ENCODE assay signal across 8 cellular contexts in the genomic region with DNA sequence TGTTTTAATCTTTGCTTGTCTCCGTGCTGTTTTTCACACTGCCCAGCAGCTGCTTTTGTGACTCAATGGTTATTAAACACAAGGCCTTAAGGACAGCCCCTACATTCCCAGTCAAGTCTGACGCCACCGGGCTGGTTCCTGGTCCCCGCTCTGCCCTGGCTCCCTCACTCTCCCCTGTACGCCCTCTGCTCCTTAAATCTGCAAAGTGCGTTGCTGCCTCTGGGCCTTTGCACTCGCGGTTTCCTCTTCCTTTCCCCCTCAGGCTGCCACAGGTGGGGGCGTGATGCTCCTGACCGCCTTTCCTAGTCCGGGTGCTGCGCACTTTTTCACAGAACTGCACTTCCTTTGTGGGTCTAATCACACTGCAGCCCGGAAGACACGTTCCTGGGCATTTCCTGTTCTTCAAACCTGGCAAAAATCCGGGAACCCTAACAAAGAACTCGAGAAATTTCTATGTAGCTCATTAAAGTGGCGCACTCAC. TPM values are rescaled to one million over a fixed set of nuclear protein-coding genes. Genes with fewer than 3 reads are reported as not detected.
A peak's percentile ranks its signal among the peaks of the same experiment; 100 is the strongest.
DNase-seq lines count a peak whose midpoint lies in the region; ATAC-seq lines count a peak whose summit lies in the region.

No MANE protein-coding gene starts in this region.

- H3K9me3 ChIP-seq in SK-N-MC (ENCODE audit: low read depth, low read length), result no peaks in the 10 kb centered on the region

- H3K27me3 Mint-ChIP-seq in immature natural killer cell (ENCODE audit: low read depth in 3 of 3), result peaks cover 0 to 4% (median 0%) of the 10 kb centered on the region in 3 donors

- peaks cover 15 to 32% (median 16%) of the 10 kb centered on the region in 3 donors for H3K36me3 Mint-ChIP-seq in immature natural killer cell

- H3K4me1 Mint-ChIP-seq in immature natural killer cell, result peaks cover 31 to 37% of the 10 kb centered on the region in 2 donors

- ATAC-seq in stimulated activated naive CD8-positive, alpha-beta T cell treated with anti-CD3 and anti-CD28 coated beads, Interleukin-15, Interleukin-2, amounts not matched to agents 100 U/mL and 50 U/mL, for 24 hours, result peak; percentile 22
- ATAC-seq in HG03039 (IDR thresholded peaks at IDR 0.05; ENCODE audit: unreplicated experiment), result no peak

- peak overlapping the region; percentile 78 to 91 (median 90) for H3K27ac Mint-ChIP-seq in immature natural killer cell

- H3K4me3 Mint-ChIP-seq in immature natural killer cell, result peak overlapping the region; percentile 29 to 71 (median 67)

- peak overlapping the region; percentile 87 for H3K27ac ChIP-seq in SK-N-MC

- no peak overlapping the region for H3K4me3 ChIP-seq in SK-N-MC

- peak; percentile 73 for DNase-seq in SK-N-MC (ENCODE audit: low read depth, low spot score)
- peak; percentile 20 for DNase-seq in activated naive CD4-positive, alpha-beta T cell treated with anti-CD3 and anti-CD28 coated beads, Interleukin-2, amount 50 U/mL, for 16 hours
- DNase-seq in immature natural killer cell, result peak in 2 of 3 donors; percentile 28 to 33
- DNase-seq in stimulated activated naive CD8-positive, alpha-beta T cell treated with anti-CD3 and anti-CD28 coated beads, Interleukin-15, Interleukin-2, amounts not matched to agents 100 U/mL and 50 U/mL, for 24 hours, result peak; percentile 65
- DNase-seq in NAMALWA (ENCODE audit: low spot score), result no peak
- no peak for DNase-seq in OCI-M1 (lab: John Stamatoyannopoulos, UW)
- DNase-seq in NCI-H146 treated with DMSO at 0.1 percent for 48 hours (lab: John Stamatoyannopoulos, UW; ENCODE audit: unreplicated experiment), result no peak

- no peak overlapping the region for H3K9ac ChIP-seq in SK-N-MC (ENCODE audit: insufficient read length)

- H3K36me3 ChIP-seq in SK-N-MC (ENCODE audit: insufficient read depth, low read length), result peaks cover 43% of the 10 kb centered on the region

- H3K9me3 Mint-ChIP-seq in immature natural killer cell, result no peaks in the 10 kb centered on the region

RNA-seq across cellular contexts. Expression of gene NOSIP, which starts 25.6 kb away (rescaled TPM):
- 100 to 1,000 TPM; 196 to 251 (median 239) TPM for polyA plus RNA-seq in immature natural killer cell

RNA-seq across cellular contexts. Expression of gene PRRG2, which starts 26.4 kb away (rescaled TPM):
- polyA plus RNA-seq in immature natural killer cell, result under 1 TPM in 1 of 3 donors, not detected in 2; 0.78 TPM

RNA-seq across cellular contexts. Expression of gene RCN3, which starts 26.9 kb away (rescaled TPM):
- 1 to 10 TPM in 2 of 3 donors, under 1 TPM in 1; 0.86 to 1.7 (median 1.0) TPM for polyA plus RNA-seq in immature natural killer cell

RNA-seq across cellular contexts. Expression of gene PRR12, which starts 36.2 kb away (rescaled TPM):
- 1 to 10 TPM in 2 of 3 donors, under 1 TPM in 1; 0.21 to 4.0 (median 2.0) TPM for polyA plus RNA-seq in immature natural killer cell

RNA-seq across cellular contexts. Expression of gene FCGRT, which starts 42.3 kb away (rescaled TPM):
- polyA plus RNA-seq in immature natural killer cell, result 10 to 100 TPM; 13.8 to 35.9 (median 34.9) TPM

Comparison
In these comparisons a context has a peak if more than half of its experiments do, and no peak if none do; other contexts are left out.
1. DNase-seq: peak in SK-N-MC (single experiment), activated naive CD4-positive, alpha-beta T cell treated with anti-CD3 and anti-CD28 coated beads, Interleukin-2, amount 50 U/mL, for 16 hours (single experiment), immature natural killer cell (2 of 3) and stimulated activated naive CD8-positive, alpha-beta T cell treated with anti-CD3 and anti-CD28 coated beads, Interleukin-15, Interleukin-2, amounts not matched to agents 100 U/mL and 50 U/mL, for 24 hours (single experiment); none in NAMALWA (single experiment), OCI-M1 (single experiment) and NCI-H146 treated with DMSO at 0.1 percent for 48 hours (single experiment).